Comparison of ENCODE assay signal across 23 cellular contexts in the genomic region with DNA sequence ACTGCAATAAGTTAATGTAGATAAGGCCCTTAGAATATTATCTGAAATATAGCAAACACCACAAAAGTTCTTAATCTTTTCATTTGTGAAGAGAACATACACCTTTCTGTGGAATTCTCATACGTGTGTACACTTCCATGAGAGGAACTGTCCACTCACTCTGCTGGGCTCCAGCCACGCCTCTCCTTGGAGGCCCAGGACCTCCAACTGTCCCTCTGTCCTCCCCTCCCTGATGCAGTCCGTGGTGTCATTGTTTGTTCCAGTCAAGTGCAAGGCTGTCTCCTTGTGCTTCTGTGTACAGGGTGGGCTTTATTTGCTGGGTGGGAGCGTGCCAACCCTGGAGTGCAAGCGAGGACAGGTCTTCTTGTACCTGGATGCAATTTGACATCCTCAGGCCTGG.
"Had no signal": no experiment of that assay in that cellular context is flagged by ENCODE, and none has a peak within 500 bp of the region (broad histone marks: within the 10 kb centered on the region; RNA-seq: fewer than 3 reads in every experiment).

No MANE protein-coding gene starts in this region.

- ATAC-seq: heart right ventricle; naive thymus-derived CD8-positive, alpha-beta T cell; right cardiac atrium had no signal

- H3K4me3 Mint-ChIP-seq: activated CD4-positive, alpha-beta memory T cell treated with anti-CD3 and anti-CD28 coated beads for 36 hours; activated CD4-positive, alpha-beta T cell treated with anti-CD3 and anti-CD28 coated beads, Interleukin-2, amount 10 ng/mL, durations not matched to agents 24 days and 14 days; activated naive CD4-positive, alpha-beta T cell treated with anti-CD3 and anti-CD28 coated beads, Interleukin-2, amount 10 ng/mL, durations not matched to agents 7 days and 5 days; activated T-helper 1 cell treated with anti-CD3 and anti-CD28 coated beads, Interleukin-12 subunit alpha, Interleukin-12 subunit beta, Interleukin-2, Interleukin-4 antibody, amounts not matched to agents 30 ng/mL and 10 ng/mL and 1 ng/mL, durations not matched to agents 14 hours and 24 hours and 36 hours; neural crest cell had no signal

- H3K27me3 Mint-ChIP-seq: activated CD4-positive, alpha-beta memory T cell treated with anti-CD3 and anti-CD28 coated beads for 36 hours; activated CD4-positive, alpha-beta T cell treated with anti-CD3 and anti-CD28 coated beads, Interleukin-2, amount 10 ng/mL, durations not matched to agents 24 days and 14 days; activated naive CD4-positive, alpha-beta T cell treated with anti-CD3 and anti-CD28 coated beads, Interleukin-2, amount 10 ng/mL, durations not matched to agents 7 days and 5 days; naive thymus-derived CD8-positive, alpha-beta T cell had no signal

- H3K27ac Mint-ChIP-seq: activated CD4-positive, alpha-beta memory T cell treated with anti-CD3 and anti-CD28 coated beads for 36 hours; activated CD4-positive, alpha-beta T cell treated with anti-CD3 and anti-CD28 coated beads, Interleukin-2, amount 10 ng/mL, durations not matched to agents 24 days and 14 days; activated naive CD4-positive, alpha-beta T cell treated with anti-CD3 and anti-CD28 coated beads, Interleukin-2, amount 10 ng/mL, durations not matched to agents 7 days and 5 days had no signal

- H3K9me3 ChIP-seq: heart right ventricle, tibial nerve had no signal

- FAIRE-seq: endothelial cell of umbilical vein had no signal

- DNase-seq: activated CD4-positive, alpha-beta memory T cell treated with anti-CD3 and anti-CD28 coated beads for 36 hours; activated CD4-positive, alpha-beta T cell treated with anti-CD3 and anti-CD28 coated beads, Interleukin-2, amount 10 ng/mL, durations not matched to agents 24 days and 14 days; activated CD4-positive, CD25-positive, alpha-beta regulatory T cell treated with anti-CD3 and anti-CD28 coated beads, Interleukin-2, amount 50 U/mL, for 72 hours; activated CD8-positive, alpha-beta memory T cell treated with anti-CD3 and anti-CD28 coated beads, Interleukin-2, amount 50 U/mL, for 4 hours; activated effector memory CD4-positive, alpha-beta T cell treated with anti-CD3 and anti-CD28 coated beads, Interleukin-2, amount 50 U/mL, for 16 hours; activated naive CD4-positive, alpha-beta T cell treated with anti-CD3 and anti-CD28 coated beads, Interleukin-2, amount 10 ng/mL, durations not matched to agents 7 days and 5 days; activated T-cell treated with anti-CD3 and anti-CD28 coated beads, Interleukin-2, amount 50 U/mL, for 1 hour; amygdala; caudate nucleus; heart right ventricle; midbrain; naive thymus-derived CD8-positive, alpha-beta T cell; occipital lobe; right cardiac atrium; stimulated activated CD4-positive, alpha-beta T cell treated with anti-CD3 and anti-CD28 coated beads, Interleukin-15, amount 100 ng/mL, for 24 hours; stimulated activated CD4-positive, alpha-beta T cell treated with anti-CD3 and anti-CD28 coated beads, Interleukin-2, amount 100 ng/mL, for 24 hours; stimulated activated naive CD4-positive, alpha-beta T cell; T1000; WERI-Rb-1 had no signal

- H3K9me3 Mint-ChIP-seq: activated CD4-positive, alpha-beta T cell treated with anti-CD3 and anti-CD28 coated beads, Interleukin-2, amount 10 ng/mL, durations not matched to agents 24 days and 14 days; activated T-helper 1 cell treated with anti-CD3 and anti-CD28 coated beads, Interleukin-12 subunit alpha, Interleukin-12 subunit beta, Interleukin-2, Interleukin-4 antibody, amounts not matched to agents 30 ng/mL and 10 ng/mL and 1 ng/mL, durations not matched to agents 14 hours and 24 hours and 36 hours; neural crest cell had no signal
